9 cellular contexts compared by ENCODE assay signal in genomic region chr17:78357687-78358537, GRCh38. TPM values are rescaled to one million over a fixed set of nuclear protein-coding genes. Genes with fewer than 3 reads are reported as not detected.
DNase-seq lines count a peak whose midpoint lies in the region; ATAC-seq, FAIRE-seq and TF ChIP-seq lines count a peak whose summit lies in the region.
"Had no signal": no experiment of that assay in that cellular context is flagged by ENCODE, and none has a peak within 500 bp of the region (broad histone marks: within the 10 kb centered on the region; RNA-seq: fewer than 3 reads in every experiment).

No MANE protein-coding gene starts in this region.

- ATAC-seq in activated naive CD8-positive, alpha-beta T cell treated with anti-CD3 and anti-CD28 coated beads, Interleukin-2, amount 50 U/mL, for 24 hours = no peak
- no peak for ATAC-seq in stimulated activated naive CD8-positive, alpha-beta T cell treated with anti-CD3 and anti-CD28 coated beads, Interleukin-15, Interleukin-2, amounts not matched to agents 100 U/mL and 50 U/mL, for 24 hours
- no peak for ATAC-seq in HG02981 (IDR thresholded peaks at IDR 0.05; ENCODE audit: unreplicated experiment)

- H3K9me3 ChIP-seq in kidney (ENCODE audit: control insufficient read depth in 1 of 2, low read length in 2 of 2) = no peaks in the 10 kb centered on the region

- H3K27me3 Mint-ChIP-seq in HFFc6 (ENCODE audit: insufficient read depth) = peaks cover 30% of the 10 kb centered on the region
- H3K27me3 Mint-ChIP-seq in activated naive CD8-positive, alpha-beta T cell treated with anti-CD3 and anti-CD28 coated beads, Interleukin-2, amount 50 U/mL, for 24 hours = peaks cover 7% of the 10 kb centered on the region

- H3K36me3 ChIP-seq in kidney (ENCODE audit: control insufficient read depth in 1 of 2, insufficient read depth in 2 of 2, low read length in 2 of 2) = peaks cover 3 to 9% of the 10 kb centered on the region in 2 donors

- no peak for FAIRE-seq in kidney (lab: Jason Lieb, UNC)
- FAIRE-seq: TTC549 had no signal

- H3K4me3 Mint-ChIP-seq in HFFc6 = peak overlapping the region; percentile 93
- H3K4me3 Mint-ChIP-seq in activated naive CD8-positive, alpha-beta T cell treated with anti-CD3 and anti-CD28 coated beads, Interleukin-2, amount 50 U/mL, for 24 hours = peak overlapping the region; percentile 88

- H3K4me1 ChIP-seq in kidney (ENCODE audit: control insufficient read depth in 1 of 2, insufficient read depth in 1 of 2, low read depth in 1 of 2, low read length in 2 of 2) = peaks cover 13 to 17% of the 10 kb centered on the region in 2 donors

- no peaks in the 10 kb centered on the region for H3K9me3 Mint-ChIP-seq in HFFc6
- H3K9me3 Mint-ChIP-seq in activated naive CD8-positive, alpha-beta T cell treated with anti-CD3 and anti-CD28 coated beads, Interleukin-2, amount 50 U/mL, for 24 hours = no peaks in the 10 kb centered on the region

- H3K4me1 Mint-ChIP-seq in HFFc6 (ENCODE audit: low read depth) = peaks cover 56% of the 10 kb centered on the region
- H3K4me1 Mint-ChIP-seq in activated naive CD8-positive, alpha-beta T cell treated with anti-CD3 and anti-CD28 coated beads, Interleukin-2, amount 50 U/mL, for 24 hours = peaks cover 59% of the 10 kb centered on the region

- H3K9ac ChIP-seq in kidney (ENCODE audit: low read length in 2 of 2) = peak overlapping the region; percentile 56 to 64

- H3K4me3 ChIP-seq in kidney (ENCODE audit: low read length in 2 of 2) = peak overlapping the region; percentile 72 to 81

- DNase-seq in HFFc6 = no peak
- no peak for DNase-seq in activated naive CD8-positive, alpha-beta T cell treated with anti-CD3 and anti-CD28 coated beads, Interleukin-2, amount 50 U/mL, for 24 hours
- peak; percentile 74 for DNase-seq in kidney
- peak; percentile 32 for DNase-seq in stimulated activated naive CD8-positive, alpha-beta T cell treated with anti-CD3 and anti-CD28 coated beads, Interleukin-15, Interleukin-2, amounts not matched to agents 100 U/mL and 50 U/mL, for 24 hours
- DNase-seq in cortex of kidney (lab: John Stamatoyannopoulos, UW) = no peak
- no peak for DNase-seq in NCI-H2227 (lab: John Stamatoyannopoulos, UW; ENCODE audit: unreplicated experiment)
- no peak for DNase-seq in stimulated activated CD4-positive, alpha-beta T cell treated with anti-CD3 and anti-CD28 coated beads, Interleukin-4, amount 100 ng/mL, for 24 hours

- H3K27ac ChIP-seq in kidney (ENCODE audit: low read depth in 2 of 2, low read length in 2 of 2) = peak overlapping the region; percentile 83 to 95

- H3K36me3 Mint-ChIP-seq in HFFc6 (ENCODE audit: low read depth) = peaks cover 22% of the 10 kb centered on the region
- peaks cover 33% of the 10 kb centered on the region for H3K36me3 Mint-ChIP-seq in activated naive CD8-positive, alpha-beta T cell treated with anti-CD3 and anti-CD28 coated beads, Interleukin-2, amount 50 U/mL, for 24 hours (ENCODE audit: low read depth)

- H3K27ac Mint-ChIP-seq in HFFc6 = peak overlapping the region; percentile 98
- H3K27ac Mint-ChIP-seq in activated naive CD8-positive, alpha-beta T cell treated with anti-CD3 and anti-CD28 coated beads, Interleukin-2, amount 50 U/mL, for 24 hours = peak overlapping the region; percentile 91

- TF ChIP-seq CTCF in HFFc6 (IDR thresholded peaks at IDR 0.05) = no peak
- no peak for TF ChIP-seq CTCF in kidney (IDR thresholded peaks at IDR 0.05; ENCODE audit: borderline replicate concordance, extremely low read depth, insufficient read depth)

- intact Hi-C loops in kidney (cut with DNase I) = no loop called here

RNA-seq across cellular contexts. Expression of gene SOCS3, which starts 2.0 kb away (rescaled TPM):
- total RNA-seq in HFFc6 (2021; fragmentation: NEBNext Ultra II Directional; extraction: Animal tissue kit (Norgen Biotek cat#: 25700)) = 10 to 100 TPM; 27.4 to 37.2 (median 33.2) TPM
- 110 TPM for total RNA-seq in kidney
- 31.2 TPM for polyA plus RNA-seq in kidney (ENCODE audit: insufficient read depth, low read depth, low replicate concordance)

RNA-seq across cellular contexts. Expression of gene PGS1, which starts 20.5 kb away (rescaled TPM):
- total RNA-seq in HFFc6 (2021; fragmentation: NEBNext Ultra II Directional; extraction: Animal tissue kit (Norgen Biotek cat#: 25700)) = 10 to 100 TPM; 20.2 to 26.1 (median 24.5) TPM
- 65.4 TPM for total RNA-seq in kidney
- polyA plus RNA-seq in kidney (ENCODE audit: insufficient read depth, low read depth, low replicate concordance) = 15.6 TPM

Comparison
In these comparisons a context has a peak if more than half of its experiments do, and no peak if none do; other contexts are left out.
1. DNase-seq: peak in kidney (single experiment) and stimulated activated naive CD8-positive, alpha-beta T cell treated with anti-CD3 and anti-CD28 coated beads, Interleukin-15, Interleukin-2, amounts not matched to agents 100 U/mL and 50 U/mL, for 24 hours (single experiment); none in HFFc6 (single experiment), activated naive CD8-positive, alpha-beta T cell treated with anti-CD3 and anti-CD28 coated beads, Interleukin-2, amount 50 U/mL, for 24 hours (single experiment), cortex of kidney (single experiment), NCI-H2227 (single experiment) and stimulated activated CD4-positive, alpha-beta T cell treated with anti-CD3 and anti-CD28 coated beads, Interleukin-4, amount 100 ng/mL, for 24 hours (single experiment).